Comparison of ENCODE assay signal across 20 cellular contexts in the genomic region with DNA sequence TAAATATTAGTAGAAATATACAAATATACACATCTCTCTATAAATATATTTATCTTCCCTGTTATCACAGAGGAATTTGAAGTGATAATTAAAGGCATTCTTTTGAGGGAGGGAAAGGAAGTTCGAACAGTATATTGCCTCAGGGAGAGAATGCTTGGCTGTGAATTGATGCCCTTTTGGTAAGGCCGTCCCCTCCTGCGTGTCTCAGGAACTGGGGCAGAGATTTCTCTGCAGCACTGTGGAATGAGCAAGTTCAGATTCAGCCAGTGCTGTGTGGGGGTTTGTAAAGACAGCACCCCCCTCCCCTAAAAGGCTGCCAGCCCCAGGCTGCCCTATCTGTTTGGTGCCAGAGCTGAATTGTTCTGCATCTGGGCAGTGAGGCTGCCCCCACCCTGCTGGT. TPM values are rescaled to one million over a fixed set of nuclear protein-coding genes. Genes with fewer than 3 reads are reported as not detected.
"Had no signal": no experiment of that assay in that cellular context is flagged by ENCODE, and none has a peak within 500 bp of the region (broad histone marks: within the 10 kb centered on the region; RNA-seq: fewer than 3 reads in every experiment).

No MANE protein-coding gene starts in this region.

- DNase-seq: activated CD4-positive, alpha-beta T cell treated with anti-CD3 and anti-CD28 coated beads for 1 hour; activated gamma-delta T cell treated with Interleukin-2 at 50 U/mL for 16 hours; activated T-cell treated with anti-CD3 and anti-CD28 coated beads, Interleukin-2, amount 50 U/mL, for 1 hour; anterior cingulate cortex; body of pancreas; effector CD4-positive, alpha-beta T cell; erythroblast; foreskin fibroblast; immature natural killer cell; kidney glomerular epithelial cell; left lung; midbrain; ovary; right cardiac atrium; stimulated activated CD4-positive, alpha-beta T cell treated with anti-CD3 and anti-CD28 coated beads, Interleukin-12 subunit alpha, Interleukin-12 subunit beta, amount 100 ng/mL, for 4 hours; stimulated activated CD4-positive, alpha-beta T cell treated with anti-CD3 and anti-CD28 coated beads, Interleukin-4, amount 100 ng/mL, for 4 hours; T-helper 9 cell had no signal

- ATAC-seq: body of pancreas; left lung; natural killer cell treated with Interleukin-12 subunit alpha and Interleukin-12 subunit beta and Interleukin-15 and Interleukin-18, amount 100 ng/mL, for 72 hours; right cardiac atrium had no signal

RNA-seq across cellular contexts. Expression of a gene that starts 42.0 kb away (rescaled TPM):
- total RNA-seq: fibroblast of lung; natural killer cell treated with Interleukin-12 subunit alpha and Interleukin-12 subunit beta and Interleukin-15 and Interleukin-18, amount 100 ng/mL, for 72 hours had no signal
- polyA plus RNA-seq: fibroblast of lung, hepatocyte, immature natural killer cell had no signal
